Comparison of ENCODE assay signal across 9 cellular contexts in the genomic region with DNA sequence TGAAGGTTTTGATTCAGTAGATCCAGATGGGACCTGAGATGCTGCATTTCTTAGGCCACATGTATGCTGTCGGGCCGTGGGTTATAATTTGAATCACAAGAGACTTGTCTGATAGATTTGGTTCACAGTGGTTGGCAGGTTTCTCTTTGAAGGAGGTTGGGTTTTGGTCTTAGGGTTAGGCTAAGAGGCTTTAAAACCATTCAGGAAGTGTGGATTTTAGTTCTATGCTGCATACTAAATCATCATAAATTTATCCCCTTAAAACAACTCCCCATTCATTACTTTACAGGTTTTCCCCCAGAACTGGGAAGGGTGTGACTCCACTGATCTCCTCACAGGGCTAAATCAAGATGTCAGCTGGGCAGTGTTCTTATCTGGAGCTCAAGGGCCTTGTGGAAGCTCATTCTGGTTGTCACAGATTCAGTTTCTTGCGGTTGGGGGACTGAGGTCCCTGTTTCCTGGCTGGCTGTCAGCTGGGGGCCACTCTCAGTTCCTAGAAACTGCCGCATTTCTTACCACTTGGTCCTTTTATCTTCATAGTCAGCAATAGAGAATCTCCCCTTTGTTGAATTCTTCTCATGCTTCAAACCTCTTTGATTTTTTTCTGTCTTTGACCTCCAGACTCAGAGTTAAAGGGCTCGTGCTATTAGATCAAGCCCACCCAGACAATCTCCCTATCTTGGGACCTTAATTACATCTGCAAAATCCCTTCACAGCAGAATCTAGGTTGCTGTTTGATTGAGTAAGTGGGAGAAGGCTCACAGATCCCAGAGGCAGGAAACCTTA. TPM values are rescaled to one million over a fixed set of nuclear protein-coding genes. Genes with fewer than 3 reads are reported as not detected.
DNase-seq lines count a peak whose midpoint lies in the region; ATAC-seq, FAIRE-seq and TF ChIP-seq lines count a peak whose summit lies in the region.
"Had no signal": no experiment of that assay in that cellular context is flagged by ENCODE, and none has a peak within 500 bp of the region (broad histone marks: within the 10 kb centered on the region; RNA-seq: fewer than 3 reads in every experiment).

No MANE protein-coding gene starts in this region.

- H3K36me3 ChIP-seq in skeletal muscle satellite cell (ENCODE audit: insufficient read depth, low read length): no peaks in the 10 kb centered on the region

- TF ChIP-seq CTCF in GM10266 (IDR thresholded peaks at IDR 0.05; ENCODE audit: control insufficient read depth, insufficient read depth, low read depth, missing control alignments): no peak

- no peaks in the 10 kb centered on the region for H3K9me3 ChIP-seq in skeletal muscle satellite cell (replicated peaks; ENCODE audit: low read length)

- H3K9ac ChIP-seq in skeletal muscle satellite cell (ENCODE audit: low read depth, low read length): no peak overlapping the region

- no peak overlapping the region for H3K4me3 ChIP-seq in skeletal muscle satellite cell (ENCODE audit: low read length)

- H3K4me2 ChIP-seq in skeletal muscle satellite cell (ENCODE audit: low read length): peak overlapping the region; percentile 10

- H3K4me1 ChIP-seq in skeletal muscle satellite cell (ENCODE audit: control insufficient read depth, insufficient read depth, low read length): peaks cover 43% of the 10 kb centered on the region

- no peaks in the 10 kb centered on the region for H3K27me3 ChIP-seq in skeletal muscle satellite cell (ENCODE audit: control insufficient read depth, insufficient read depth, low read length)

- ATAC-seq in HG03460 (IDR thresholded peaks at IDR 0.05; ENCODE audit: unreplicated experiment): peak; percentile 44

- FAIRE-seq in frontal cortex (lab: Jason Lieb, UNC): no peak
- FAIRE-seq: islet of Langerhans had no signal

- DNase-seq in stimulated activated CD4-positive, alpha-beta T cell treated with anti-CD3 and anti-CD28 coated beads, Interleukin-15, amount 100 ng/mL, for 48 hours (ENCODE audit: low read depth in 2 of 2): peak; percentile 38 to 46
- no peak for DNase-seq in stimulated activated CD4-positive, alpha-beta T cell treated with anti-CD3 and anti-CD28 coated beads, Interleukin-4, amount 100 ng/mL, for 1 hour
- peak; percentile 66 to 72 for DNase-seq in activated T-cell treated with anti-CD3 and anti-CD28 coated beads, Interleukin-2, amount 50 U/mL, for 48 hours
- DNase-seq in GM10266 (ENCODE audit: extremely low spot score): no peak
- DNase-seq in frontal cortex (ENCODE audit: low spot score in 2 of 2): no peak
- DNase-seq in NCI-H2196 (lab: John Stamatoyannopoulos, UW; ENCODE audit: unreplicated experiment): no peak

RNA-seq across cellular contexts. Expression of a gene that starts 20.6 kb away (rescaled TPM):
- total RNA-seq in skeletal muscle satellite cell (2012; rRNA removed): 31.7 and 41.6 TPM in 2 replicates
- 155 TPM for total RNA-seq in frontal cortex

Comparison
In these comparisons a context has a peak if more than half of its experiments do, and no peak if none do; other contexts are left out.
1. DNase-seq: peak in stimulated activated CD4-positive, alpha-beta T cell treated with anti-CD3 and anti-CD28 coated beads, Interleukin-15, amount 100 ng/mL, for 48 hours (2 of 2) and activated T-cell treated with anti-CD3 and anti-CD28 coated beads, Interleukin-2, amount 50 U/mL, for 48 hours (2 of 2); none in stimulated activated CD4-positive, alpha-beta T cell treated with anti-CD3 and anti-CD28 coated beads, Interleukin-4, amount 100 ng/mL, for 1 hour (single experiment), GM10266 (single experiment), frontal cortex (0 of 2) and NCI-H2196 (single experiment).